ENCODE assay signal across 27 cellular contexts in the genomic region with DNA sequence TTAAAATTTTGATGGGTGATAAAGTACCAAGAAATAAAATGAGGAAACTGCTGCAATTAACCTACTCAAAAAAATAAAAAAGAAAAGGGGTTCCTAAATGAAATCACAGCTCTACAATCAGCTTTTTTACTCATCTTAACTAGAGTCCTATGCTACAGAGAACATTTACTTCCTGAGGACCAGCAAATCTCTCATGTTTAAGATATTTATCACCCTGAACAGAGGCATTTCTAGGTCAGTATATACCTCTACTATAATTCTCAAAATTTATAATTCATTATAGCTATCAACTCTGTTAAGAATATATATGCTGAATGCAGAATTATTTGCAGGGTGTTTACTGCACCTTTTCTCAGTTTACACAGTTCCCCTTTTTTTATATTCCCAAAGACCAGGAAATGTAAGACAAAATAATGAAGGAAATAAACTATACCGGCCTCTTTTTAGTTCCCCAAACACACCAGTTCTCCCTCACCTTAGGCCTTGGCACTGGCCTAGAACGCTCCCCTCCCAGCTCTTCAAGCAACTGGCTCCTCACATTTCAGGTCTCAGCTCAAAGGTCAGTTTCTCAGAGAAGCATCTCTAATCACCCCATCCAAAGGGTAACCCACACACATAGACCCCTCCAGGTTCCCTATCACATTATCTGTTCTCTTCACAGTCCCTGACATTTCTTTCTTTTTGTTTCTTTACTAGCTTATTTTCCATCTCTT.
A peak's percentile ranks its signal among the peaks of the same experiment; 100 is the strongest.
DNase-seq lines count a peak whose midpoint lies in the region; ATAC-seq, FAIRE-seq and TF ChIP-seq lines count a peak whose summit lies in the region.
"Had no signal": no experiment of that assay in that cellular context is flagged by ENCODE, and none has a peak within 500 bp of the region (broad histone marks: within the 10 kb centered on the region; RNA-seq: fewer than 3 reads in every experiment).

No MANE protein-coding gene starts in this region.

- H3K27me3 ChIP-seq in PC-3 (ENCODE audit: low read length) (no peaks in the 10 kb centered on the region), small intestine (ENCODE audit: control insufficient read depth in 2 of 2, insufficient read depth in 2 of 2, low read length in 2 of 2) (no peaks in the 10 kb centered on the region), upper lobe of left lung (no peaks in the 10 kb centered on the region)
- H3K27me3 ChIP-seq: BLaER1 treated with 17β-estradiol and CSF1 and Interleukin-3, amounts not matched to agents 10 nM and 100 nM; breast epithelium; colonic mucosa; Peyer's patch; stomach; thyroid gland had no signal

- no peaks in the 10 kb centered on the region for H3K79me2 ChIP-seq in PC-3 (ENCODE audit: low read length)

- no peak overlapping the region for H3K27ac ChIP-seq in PC-3 (ENCODE audit: low read length)
- H3K27ac ChIP-seq in small intestine (ENCODE audit: low read depth in 1 of 2, low read length in 1 of 2), result no peak overlapping the region
- H3K27ac ChIP-seq in upper lobe of left lung, result no peak overlapping the region
- H3K27ac ChIP-seq: BLaER1 treated with 17β-estradiol and CSF1 and Interleukin-3, amounts not matched to agents 10 nM and 100 nM; breast epithelium; colonic mucosa; GM23248; Peyer's patch; stomach; thyroid gland had no signal

- no peaks in the 10 kb centered on the region for H4K20me1 ChIP-seq in PC-3 (ENCODE audit: low read length)
- H4K20me1 ChIP-seq: BLaER1 treated with 17β-estradiol and CSF1 and Interleukin-3, amounts not matched to agents 10 nM and 100 nM had no signal

- intact Hi-C loops in PC-3 (cut with micrococcal nuclease), result no loop called here

- TF ChIP-seq CTCF in PC-3 (conservative IDR thresholded peaks at IDR 0.05; ENCODE audit: low read depth, low read length) (no peak), upper lobe of left lung (IDR thresholded peaks at IDR 0.05) (no peak)

- H3K36me3 ChIP-seq in PC-3 (ENCODE audit: low read depth, low read length) (no peaks in the 10 kb centered on the region), small intestine (ENCODE audit: control insufficient read depth in 2 of 2, insufficient read depth in 2 of 2, low read length in 2 of 2) (peaks cover 0 to 3% of the 10 kb centered on the region in 2 donors), upper lobe of left lung (no peaks in the 10 kb centered on the region)
- H3K36me3 ChIP-seq: breast epithelium, colonic mucosa, thyroid gland had no signal

- no peaks in the 10 kb centered on the region for H3F3A ChIP-seq in PC-3 (ENCODE audit: low read length, unreplicated experiment)

- H3K4me2 ChIP-seq in PC-3 (ENCODE audit: low read length), result no peak overlapping the region

- no peak overlapping the region for H2AFZ ChIP-seq in PC-3 (ENCODE audit: low read length)
- H2AFZ ChIP-seq: GM23248 had no signal

- CTCF ChIA-PET in PC-3 (lab: Charles Lee), result no interaction called here

- no peak overlapping the region for H3K4me3 ChIP-seq in PC-3 (ENCODE audit: low read length)
- no peak overlapping the region for H3K4me3 ChIP-seq in small intestine (ENCODE audit: low read depth in 1 of 2, low read length in 2 of 2)
- no peak overlapping the region for H3K4me3 ChIP-seq in upper lobe of left lung
- H3K4me3 ChIP-seq: BLaER1 treated with 17β-estradiol and CSF1 and Interleukin-3, amounts not matched to agents 10 nM and 100 nM; breast epithelium; colonic mucosa; GM23248; Peyer's patch; stomach; thyroid gland had no signal

- no peak for FAIRE-seq in small intestine (lab: Jason Lieb, UNC)
- FAIRE-seq: GM18507 had no signal

- ATAC-seq in PC-3 (no peak), left lobe of liver (peak; percentile 33), upper lobe of left lung (ENCODE audit: low FRiP score in 2 of 2) (no peak)
- ATAC-seq: activated naive CD4-positive, alpha-beta T cell treated with anti-CD3 and anti-CD28 coated beads, Interleukin-2, amount 50 U/mL, for 72 hours; effector memory CD8-positive, alpha-beta T cell had no signal

- POLR2A ChIA-PET in PC-3 (lab: Charles Lee; ENCODE audit: unreplicated experiment), result no interaction called here

- TSS peak; percentile 16 for BruUV-seq in PC-3 (replicated peaks; lab: Mats Ljungman, UMichigan)

- H3K9me3 ChIP-seq in PC-3 (ENCODE audit: low read length) (no peaks in the 10 kb centered on the region), small intestine (ENCODE audit: control insufficient read depth, low read depth) (no peaks in the 10 kb centered on the region), upper lobe of left lung (no peaks in the 10 kb centered on the region)
- H3K9me3 ChIP-seq: BLaER1 treated with 17β-estradiol and CSF1 and Interleukin-3, amounts not matched to agents 10 nM and 100 nM; breast epithelium; colonic mucosa; Peyer's patch; stomach; thyroid gland had no signal

- TF ChIP-seq POLR2A in upper lobe of left lung (IDR thresholded peaks at IDR 0.05), result no peak

- H3K4me1 ChIP-seq in PC-3 (ENCODE audit: insufficient read depth, low read length) (no peaks in the 10 kb centered on the region), small intestine (ENCODE audit: control insufficient read depth in 2 of 2, insufficient read depth in 1 of 2, low read depth in 1 of 2, low read length in 1 of 2) (no peaks in the 10 kb centered on the region), upper lobe of left lung (peaks cover 0 to 2% (median 0%) of the 10 kb centered on the region in 4 donors)
- H3K4me1 ChIP-seq: breast epithelium, colonic mucosa had no signal

- 35 to 50% (median 41%) methylated on average over 2 of the region's 2 CpGs for WGBS in small intestine, 3 donors
- WGBS in upper lobe of left lung, 2 donors, result 49 to 52% methylated on average over 2 of the region's 2 CpGs

- TF ChIP-seq EP300 in upper lobe of left lung (IDR thresholded peaks at IDR 0.05), result no peak

- H3K9ac ChIP-seq in PC-3 (ENCODE audit: low read length), result no peak overlapping the region
- H3K9ac ChIP-seq: BLaER1 treated with 17β-estradiol and CSF1 and Interleukin-3, amounts not matched to agents 10 nM and 100 nM; GM23248 had no signal

- H3K9me2 ChIP-seq in PC-3 (replicated peaks; ENCODE audit: low read length), result no peaks in the 10 kb centered on the region

- DNase-seq in GDM1 (lab: John Stamatoyannopoulos, UW) (peak; percentile 10), PC-3 (no peak), left lobe of liver (ENCODE audit: low spot score) (no peak), small intestine (peak; percentile 12), SHP77 (lab: John Stamatoyannopoulos, UW) (no peak), upper lobe of left lung (no peak)
- no peak for DNase-seq in stimulated activated naive CD4-positive, alpha-beta T cell (lab: John Stamatoyannopoulos, UW)
- DNase-seq: activated CD4-positive, alpha-beta memory T cell treated with anti-CD3 and anti-CD28 coated beads for 36 hours; activated CD8-positive, alpha-beta memory T cell treated with anti-CD3 and anti-CD28 coated beads, Interleukin-2, amount 50 U/mL, for 48 hours; colonic mucosa; COR-L47; DMS79; effector memory CD8-positive, alpha-beta T cell; MM.1S; NCI-H1417 treated with DMSO at 0.1 percent for 48 hours; NCI-H2081; NCI-H2227 treated with DMSO at 0.1 percent for 48 hours; NCI-H526 treated with DMSO at 0.1 percent for 48 hours; nucleus accumbens; Peyer's patch; stomach had no signal

Comparison
In these comparisons a context has a peak if more than half of its experiments do, and no peak if none do; other contexts are left out.
1. DNase-seq: peak in GDM1 (single experiment) and small intestine (single experiment); none in PC-3 (single experiment), left lobe of liver (single experiment), stimulated activated naive CD4-positive, alpha-beta T cell (0 of 6), SHP77 (0 of 2) and upper lobe of left lung (0 of 2).